14 cellular contexts compared by ENCODE assay signal in the genomic region with DNA sequence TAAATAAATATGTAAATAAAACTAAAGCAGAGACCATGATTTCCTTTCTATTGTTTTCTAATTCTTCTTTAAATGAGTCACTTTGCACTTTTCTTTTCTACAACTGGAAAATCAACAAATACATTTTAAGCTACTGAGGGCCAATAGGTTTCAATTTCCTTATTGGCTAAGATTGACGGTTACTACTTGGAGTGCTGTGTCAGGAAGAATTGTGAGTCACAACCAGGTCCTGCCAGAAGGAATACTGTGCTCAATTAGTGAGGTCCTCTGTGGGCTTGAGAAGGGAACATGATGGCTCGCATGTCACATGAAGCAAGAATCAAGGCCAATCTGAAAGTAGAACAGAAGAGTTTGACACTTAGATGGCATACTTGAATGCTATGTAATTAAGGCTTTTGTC.
A peak's percentile ranks its signal among the peaks of the same experiment; 100 is the strongest.
DNase-seq lines count a peak whose midpoint lies in the region; ATAC-seq and TF ChIP-seq lines count a peak whose summit lies in the region.
"Had no signal": no experiment of that assay in that cellular context is flagged by ENCODE, and none has a peak within 500 bp of the region (broad histone marks: within the 10 kb centered on the region; RNA-seq: fewer than 3 reads in every experiment).

No MANE protein-coding gene starts in this region.

- TF ChIP-seq CTCF in PC-3 (conservative IDR thresholded peaks at IDR 0.05; ENCODE audit: low read depth, low read length) (no peak), osteoblast (IDR thresholded peaks at IDR 0.05; ENCODE audit: extremely low read depth, low read depth, low read length) (no peak), sigmoid colon (IDR thresholded peaks at IDR 0.05) (no peak), GM20000 (IDR thresholded peaks at IDR 0.05; ENCODE audit: extremely low read depth, missing control alignments) (no peak)

- H3K36me3 ChIP-seq in PC-3 (ENCODE audit: low read depth, low read length) (no peaks in the 10 kb centered on the region), osteoblast (ENCODE audit: insufficient read depth, low read length) (no peaks in the 10 kb centered on the region), sigmoid colon (no peaks in the 10 kb centered on the region)
- H3K36me3 ChIP-seq: heart right ventricle had no signal

- H3K27ac ChIP-seq in PC-3 (ENCODE audit: low read length) = peak overlapping the region; percentile 95
- peak overlapping the region; percentile 92 for H3K27ac ChIP-seq in osteoblast (ENCODE audit: low read depth, low read length)
- H3K27ac ChIP-seq in sigmoid colon = peak overlapping the region in 1 of 4 donors; percentile 18

- peaks cover 20% of the 10 kb centered on the region for H3F3A ChIP-seq in PC-3 (ENCODE audit: low read length, unreplicated experiment)

- H3K4me2 ChIP-seq in PC-3 (ENCODE audit: low read length) (peak overlapping the region; percentile 75), osteoblast (ENCODE audit: insufficient read depth, low read length) (peak overlapping the region; percentile 4)

- 45 to 66% methylated on average over 2 of the region's 2 CpGs for WGBS in sigmoid colon, 2 donors

- H3K4me3 ChIP-seq in PC-3 (ENCODE audit: low read length) (no peak overlapping the region), osteoblast (ENCODE audit: insufficient read depth, low read length) (no peak overlapping the region), sigmoid colon (no peak overlapping the region)
- H3K4me3 ChIP-seq: heart right ventricle had no signal

- no peaks in the 10 kb centered on the region for H3K9me3 ChIP-seq in PC-3 (ENCODE audit: low read length)
- no peaks in the 10 kb centered on the region for H3K9me3 ChIP-seq in osteoblast (ENCODE audit: low read depth, low read length)
- H3K9me3 ChIP-seq in sigmoid colon = no peaks in the 10 kb centered on the region
- H3K9me3 ChIP-seq: heart right ventricle had no signal

- intact Hi-C loops in PC-3 (cut with micrococcal nuclease) = loop anchor here (5.0 kb wide), 2 partner anchors 150 to 520 kb away; partner anchors contain the start of gene NR3C1
- intact Hi-C loops in sigmoid colon (cut with DNase I) = no loop called here

- H3K27me3 ChIP-seq in PC-3 (ENCODE audit: low read length) (no peaks in the 10 kb centered on the region), osteoblast (ENCODE audit: insufficient read depth, low read length) (no peaks in the 10 kb centered on the region), sigmoid colon (no peaks in the 10 kb centered on the region)
- H3K27me3 ChIP-seq: heart right ventricle had no signal

- H3K9ac ChIP-seq in PC-3 (ENCODE audit: low read length) = peak overlapping the region; percentile 57

- TF ChIP-seq EP300 in sigmoid colon (IDR thresholded peaks at IDR 0.05) = no peak

- no peak overlapping the region for H2AFZ ChIP-seq in PC-3 (ENCODE audit: low read length)
- no peak overlapping the region for H2AFZ ChIP-seq in osteoblast (ENCODE audit: low read length)

- H3K9me2 ChIP-seq in PC-3 (replicated peaks; ENCODE audit: low read length) = no peaks in the 10 kb centered on the region

- H3K4me1 ChIP-seq in PC-3 (ENCODE audit: insufficient read depth, low read length) (peaks cover 53% of the 10 kb centered on the region), osteoblast (ENCODE audit: insufficient read depth, low read length) (peaks cover 43% of the 10 kb centered on the region), sigmoid colon (peaks cover 0 to 16% (median 5%) of the 10 kb centered on the region in 4 donors)

- no peak for TF ChIP-seq POLR2A in sigmoid colon (IDR thresholded peaks at IDR 0.05)

- CTCF ChIA-PET in PC-3 (lab: Charles Lee) = interaction anchor here (0.6 kb wide), 1 partner anchor 1670 kb away, joined by 3 read pairs; no protein-coding TSS in a partner anchor

- DNase-seq in DMS53 treated with DMSO at 0.1 percent for 48 hours (lab: John Stamatoyannopoulos, UW; ENCODE audit: unreplicated experiment) (peak; percentile 25), PC-3 (peak; percentile 69), fibroblast of gingiva (ENCODE audit: low read depth) (peak; percentile 90), osteoblast (ENCODE audit: insufficient read length, low spot score, missing footprints) (peak; percentile 51), sigmoid colon (no peak), NOMO-1 (lab: John Stamatoyannopoulos, UW; ENCODE audit: unreplicated experiment in 2 of 2) (no peak), foreskin melanocyte (no peak), GM20000 (ENCODE audit: low spot score) (no peak)
- DNase-seq: CD8-positive, alpha-beta T cell; heart right ventricle; NCI-H526; stimulated activated CD4-positive, alpha-beta T cell treated with anti-CD3 and anti-CD28 coated beads, Interleukin-2, amount 100 ng/mL, for 48 hours; T-helper 1 cell had no signal

- POLR2A ChIA-PET in PC-3 (lab: Charles Lee; ENCODE audit: unreplicated experiment) = no interaction called here

- H4K20me1 ChIP-seq in PC-3 (ENCODE audit: low read length) = no peaks in the 10 kb centered on the region
- no peaks in the 10 kb centered on the region for H4K20me1 ChIP-seq in osteoblast (ENCODE audit: insufficient read depth, low read length)

- peak; percentile 29; the same call in 1 of the 2 replicates for ATAC-seq in PC-3
- ATAC-seq: CD8-positive, alpha-beta T cell; natural killer cell treated with Interleukin-12 subunit alpha and Interleukin-12 subunit beta and Interleukin-15 and Interleukin-18, amount 100 ng/mL, for 72 hours had no signal

- H3K79me2 ChIP-seq in PC-3 (ENCODE audit: low read length) (no peaks in the 10 kb centered on the region), osteoblast (ENCODE audit: insufficient read depth, low read length) (no peaks in the 10 kb centered on the region)

- no TSS peak for BruUV-seq in PC-3 (replicated peaks; lab: Mats Ljungman, UMichigan)

Comparison
In these comparisons a context has a peak if more than half of its experiments do, and no peak if none do; other contexts are left out.
1. DNase-seq: peak in DMS53 treated with DMSO at 0.1 percent for 48 hours (single experiment), PC-3 (single experiment), fibroblast of gingiva (single experiment) and osteoblast (single experiment); none in sigmoid colon (single experiment), NOMO-1 (0 of 2), foreskin melanocyte (single experiment) and GM20000 (single experiment).